Comparison of ENCODE assay signal across 8 cellular contexts in the genomic region with DNA sequence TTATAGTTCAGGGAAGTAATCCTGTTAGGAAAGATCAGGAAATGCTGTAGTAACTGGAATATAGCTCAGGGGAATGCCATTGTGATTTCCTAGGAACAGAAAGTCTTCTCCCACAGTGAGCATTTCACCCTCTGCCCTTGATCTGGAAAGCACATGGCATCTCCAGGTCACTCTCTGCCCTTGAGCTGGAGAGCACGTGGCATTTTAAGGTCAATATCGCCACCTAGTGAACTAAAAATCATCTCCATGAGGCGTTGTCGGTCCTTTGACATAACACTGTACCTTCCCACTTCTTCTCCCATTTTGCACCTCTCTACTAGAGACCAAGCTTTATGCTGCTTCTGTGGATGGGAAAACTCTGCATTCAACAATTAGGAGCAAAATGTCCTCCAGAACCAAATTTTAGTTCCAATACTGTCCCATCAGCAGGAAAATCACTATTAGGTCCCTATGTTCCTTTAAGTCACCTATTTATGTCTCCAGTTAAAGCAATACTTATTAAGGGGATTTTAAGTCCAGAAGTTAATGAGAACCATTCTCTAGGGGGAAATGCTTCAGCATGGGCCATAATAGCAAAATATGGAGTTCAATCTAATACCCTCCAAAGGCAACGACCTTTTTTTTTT. TPM values are rescaled to one million over a fixed set of nuclear protein-coding genes. Genes with fewer than 3 reads are reported as not detected.
DNase-seq lines count a peak whose midpoint lies in the region; ATAC-seq and TF ChIP-seq lines count a peak whose summit lies in the region.

No MANE protein-coding gene starts in this region.

- H2AFZ ChIP-seq in hepatocyte: no peak overlapping the region

- peak; percentile 49 for DNase-seq in activated CD4-positive, alpha-beta T cell treated with anti-CD3 and anti-CD28 coated beads for 36 hours
- no peak for DNase-seq in activated CD4-positive, alpha-beta T cell treated with anti-CD3 and anti-CD28 coated beads for 1 hour
- peak; percentile 87 for DNase-seq in HFF-Myc (ENCODE audit: extremely low read depth, low read depth)
- peak; percentile 67 for DNase-seq in NCI-H1092 (lab: John Stamatoyannopoulos, UW)
- DNase-seq in RWPE2 (ENCODE audit: low spot score): no peak
- peak in 1 of 2 donors; percentile 71 for DNase-seq in ascending aorta (ENCODE audit: low spot score in 2 of 2)
- peak; percentile 84 for DNase-seq in hepatocyte (ENCODE audit: low spot score)
- peak; percentile 54 for DNase-seq in skeletal muscle cell (ENCODE audit: low read depth)

- intact Hi-C loops in activated CD4-positive, alpha-beta T cell treated with anti-CD3 and anti-CD28 coated beads for 36 hours (cut with DNase I, micrococcal nuclease): loop anchor here (1.0 to 10.0 kb wide), 7 partner anchors 154 to 819 kb away; a partner anchor contains a TSS
- intact Hi-C loops in ascending aorta (cut with DNase I): loop anchor here (1.0 to 5.0 kb wide), 5 partner anchors 100 to 913 kb away; a partner anchor contains a TSS

- H3K27ac ChIP-seq in RWPE2 (ENCODE audit: poor library complexity, severe bottlenecking) (no peak overlapping the region), ascending aorta (no peak overlapping the region), hepatocyte (no peak overlapping the region)

- no peak overlapping the region for H3K4me2 ChIP-seq in hepatocyte

- no peaks in the 10 kb centered on the region for H3K9me2 ChIP-seq in hepatocyte (replicated peaks; ENCODE audit: insufficient read depth)

- no peaks in the 10 kb centered on the region for H3K36me3 Mint-ChIP-seq in activated CD4-positive, alpha-beta T cell treated with anti-CD3 and anti-CD28 coated beads for 36 hours (ENCODE audit: low read depth)

- H3K36me3 ChIP-seq in RWPE2 (ENCODE audit: low read depth): no peaks in the 10 kb centered on the region
- no peaks in the 10 kb centered on the region for H3K36me3 ChIP-seq in ascending aorta
- H3K36me3 ChIP-seq in hepatocyte (replicated peaks; ENCODE audit: insufficient read depth, low read depth): no peaks in the 10 kb centered on the region

- H3K4me3 Mint-ChIP-seq in activated CD4-positive, alpha-beta T cell treated with anti-CD3 and anti-CD28 coated beads for 36 hours: no peak overlapping the region

- H3K9me3 Mint-ChIP-seq in activated CD4-positive, alpha-beta T cell treated with anti-CD3 and anti-CD28 coated beads for 36 hours (ENCODE audit: low read depth): peaks cover 2% of the 10 kb centered on the region

- H3K4me1 Mint-ChIP-seq in activated CD4-positive, alpha-beta T cell treated with anti-CD3 and anti-CD28 coated beads for 36 hours: peaks cover 7% of the 10 kb centered on the region

- peak; percentile 96 for ATAC-seq in activated CD4-positive, alpha-beta T cell treated with anti-CD3 and anti-CD28 coated beads for 36 hours
- peak; percentile 91 for ATAC-seq in RWPE2 (ENCODE audit: low read depth)

- WGBS in hepatocyte (ENCODE audit: low lambda C conversion rate, missing lambda C conversion rate): 26% methylated on average over 5 of the region's 5 CpGs

- no peaks in the 10 kb centered on the region for H4K20me1 ChIP-seq in hepatocyte (ENCODE audit: insufficient read depth, poor library complexity, severe bottlenecking)

- H3K4me3 ChIP-seq in HFF-Myc (replicated peaks; ENCODE audit: low read depth, low read length) (no peak overlapping the region), RWPE2 (ENCODE audit: severe bottlenecking) (no peak overlapping the region), ascending aorta (no peak overlapping the region), hepatocyte (no peak overlapping the region), skeletal muscle cell (ENCODE audit: low read depth, low read length) (no peak overlapping the region)

- H3K9me3 ChIP-seq in RWPE2 (ENCODE audit: severe bottlenecking) (no peaks in the 10 kb centered on the region), ascending aorta (no peaks in the 10 kb centered on the region), hepatocyte (ENCODE audit: low read depth) (no peaks in the 10 kb centered on the region)

- POLR2A ChIA-PET in activated CD4-positive, alpha-beta T cell treated with anti-CD3 and anti-CD28 coated beads for 36 hours (lab: Charles Lee): interaction anchor here (0.7 kb wide), 1 partner anchor 11 kb away, joined by 3 read pairs; no protein-coding TSS in a partner anchor

- CTCF ChIA-PET in activated CD4-positive, alpha-beta T cell treated with anti-CD3 and anti-CD28 coated beads for 36 hours (lab: Charles Lee): interaction anchor here (0.6 to 2.6 kb wide), 21 partner anchors 12 to 318 kb away, joined by 3 to 19 read pairs (median 4); no protein-coding TSS in a partner anchor

- H3K27me3 ChIP-seq in RWPE2 (ENCODE audit: insufficient read depth, poor library complexity, severe bottlenecking) (no peaks in the 10 kb centered on the region), ascending aorta (no peaks in the 10 kb centered on the region), hepatocyte (no peaks in the 10 kb centered on the region)

- no peaks in the 10 kb centered on the region for H3K27me3 Mint-ChIP-seq in activated CD4-positive, alpha-beta T cell treated with anti-CD3 and anti-CD28 coated beads for 36 hours

- H3K27ac Mint-ChIP-seq in activated CD4-positive, alpha-beta T cell treated with anti-CD3 and anti-CD28 coated beads for 36 hours: peak overlapping the region; percentile 24

- H3K79me2 ChIP-seq in hepatocyte: no peaks in the 10 kb centered on the region

- peaks cover 9% of the 10 kb centered on the region for H3K4me1 ChIP-seq in RWPE2 (ENCODE audit: insufficient read depth, poor library complexity, severe bottlenecking)
- peaks cover 5 to 23% of the 10 kb centered on the region in 2 donors for H3K4me1 ChIP-seq in ascending aorta
- no peaks in the 10 kb centered on the region for H3K4me1 ChIP-seq in hepatocyte (ENCODE audit: insufficient read depth)

- TF ChIP-seq CTCF in HFF-Myc (IDR thresholded peaks at IDR 0.05; ENCODE audit: low read depth, low read length, missing control alignments) (peak; percentile 51), RWPE2 (IDR thresholded peaks at IDR 0.05; ENCODE audit: poor library complexity, severe bottlenecking) (peak; percentile 71), ascending aorta (IDR thresholded peaks at IDR 0.05) (peak; percentile 50 to 70 (median 63)), hepatocyte (IDR thresholded peaks at IDR 0.05; ENCODE audit: poor library complexity) (peak; percentile 77)

RNA-seq across cellular contexts. Expression of a gene that starts 54.7 kb away (rescaled TPM):
- 10 to 100 TPM; 10.3 to 13.2 TPM for total RNA-seq in activated CD4-positive, alpha-beta T cell treated with anti-CD3 and anti-CD28 coated beads for 36 hours
- total RNA-seq in ascending aorta (90.9 TPM), hepatocyte (10.0 and 20.9 TPM in 2 replicates)
- 9.1 TPM in 2 replicates for polyA plus RNA-seq in hepatocyte

Comparison
In these comparisons a context has a peak if more than half of its experiments do, and no peak if none do; other contexts are left out.
1. DNase-seq: peak in activated CD4-positive, alpha-beta T cell treated with anti-CD3 and anti-CD28 coated beads for 36 hours (single experiment), HFF-Myc (single experiment), NCI-H1092 (single experiment), hepatocyte (single experiment) and skeletal muscle cell (single experiment); none in activated CD4-positive, alpha-beta T cell treated with anti-CD3 and anti-CD28 coated beads for 1 hour (single experiment) and RWPE2 (single experiment).
2. Peak in every context shown above with its lines, with median percentiles within 50 percentile points of each other: CTCF ChIP-seq.